Comparison of ENCODE assay signal across 9 cellular contexts in the genomic region with DNA sequence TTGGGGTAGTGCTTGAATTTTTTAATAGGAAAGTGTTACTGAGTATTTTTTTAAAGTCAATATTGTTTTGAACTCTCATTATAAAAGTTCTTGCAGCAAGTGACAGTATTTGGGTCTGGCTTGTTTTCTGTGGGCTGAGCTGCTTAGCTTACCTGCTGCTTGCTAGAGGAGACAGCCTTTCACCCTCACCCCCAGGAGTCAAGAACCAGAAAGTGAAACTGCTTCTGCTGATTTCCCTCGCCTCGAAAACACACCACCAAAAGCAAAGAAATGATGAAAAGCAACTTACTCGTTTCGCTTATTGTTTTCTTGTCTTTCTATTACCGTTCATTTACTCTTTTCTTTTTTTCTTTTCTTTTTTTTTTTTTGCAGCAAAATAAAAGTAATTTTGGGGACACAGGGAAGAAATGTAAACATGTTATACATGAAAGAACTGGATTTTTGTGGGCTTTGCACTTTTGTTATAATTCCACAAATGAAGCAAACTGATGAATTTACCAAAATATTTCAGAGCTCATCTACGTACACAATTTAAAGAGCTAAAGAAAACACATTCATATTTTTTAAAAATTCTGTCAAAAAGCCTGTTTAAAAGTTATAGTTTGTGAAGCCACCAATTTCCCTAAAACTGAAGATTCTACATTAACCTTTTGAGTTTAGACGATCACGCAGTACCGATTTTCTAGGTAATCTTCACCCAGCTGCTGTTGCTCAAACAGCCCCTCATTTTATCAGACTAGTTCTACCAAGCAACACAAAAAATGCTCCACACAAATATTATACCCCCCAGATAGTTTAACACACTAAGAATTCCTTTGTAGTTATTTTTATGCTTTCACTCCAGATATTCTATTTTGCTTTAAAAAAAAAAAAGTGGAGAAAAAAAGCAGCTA. TPM values are rescaled to one million over a fixed set of nuclear protein-coding genes. Genes with fewer than 3 reads are reported as not detected.
DNase-seq lines count a peak whose midpoint lies in the region; ATAC-seq and TF ChIP-seq lines count a peak whose summit lies in the region.
"Had no signal": no experiment of that assay in that cellular context is flagged by ENCODE, and none has a peak within 500 bp of the region (broad histone marks: within the 10 kb centered on the region; RNA-seq: fewer than 3 reads in every experiment).

No MANE protein-coding gene starts in this region.

- H3K27ac ChIP-seq in esophagus squamous epithelium: peak overlapping the region in 1 of 4 donors; percentile 0

- TF ChIP-seq CTCF in GM13977 (IDR thresholded peaks at IDR 0.05; ENCODE audit: extremely low read depth, insufficient read depth, missing control alignments): no peak
- TF ChIP-seq CTCF in esophagus squamous epithelium (IDR thresholded peaks at IDR 0.05): no peak

- no peaks in the 10 kb centered on the region for H3K36me3 Mint-ChIP-seq in naive B cell

- peaks cover 4 to 26% (median 10%) of the 10 kb centered on the region in 3 donors for H3K4me1 ChIP-seq in esophagus squamous epithelium

- no peak for TF ChIP-seq POLR2A in esophagus squamous epithelium (IDR thresholded peaks at IDR 0.05)

- no peaks in the 10 kb centered on the region for H3K9me3 ChIP-seq in esophagus squamous epithelium

- peaks cover 48 to 79% (median 52%) of the 10 kb centered on the region in 3 donors for H3K4me1 Mint-ChIP-seq in naive B cell

- intact Hi-C loops in sciatic nerve (cut with DNase I): no loop called here
- intact Hi-C loops in esophagus squamous epithelium (cut with DNase I): no loop called here

- peak; percentile 64 for DNase-seq in GM13977 (ENCODE audit: low spot score)
- peak; percentile 31 for DNase-seq in activated T-cell treated with anti-CD3 and anti-CD28 coated beads for 1 hour (ENCODE audit: low read depth)
- peak; percentile 53 for DNase-seq in naive B cell
- DNase-seq in sciatic nerve (ENCODE audit: low spot score): no peak
- no peak for DNase-seq in esophagus squamous epithelium (lab: John Stamatoyannopoulos, UW)
- no peak for DNase-seq in DMS 273 treated with DMSO at 0.1 percent for 48 hours (lab: John Stamatoyannopoulos, UW)

- in situ Hi-C loops in GM13977 (cut with MboI; ENCODE audit: low pct_unique_long_range_greater_than_20kb, low sequenced_read_pairs, unreplicated experiment): no loop called here

- H3K27ac Mint-ChIP-seq in naive B cell: peak overlapping the region; percentile 95 to 100 (median 98)

- H3K4me3 ChIP-seq in esophagus squamous epithelium: peak overlapping the region in 1 of 4 donors; percentile 4

- no peaks in the 10 kb centered on the region for H3K27me3 Mint-ChIP-seq in naive B cell

- H3K4me3 Mint-ChIP-seq in naive B cell: peak overlapping the region; percentile 87 to 99 (median 96)

- ATAC-seq in HG03135 (IDR thresholded peaks at IDR 0.05; ENCODE audit: unreplicated experiment) (peak; percentile 50), naive B cell (ENCODE audit: low read depth in 2 of 2) (no peak), sciatic nerve (no peak), GM21825 (IDR thresholded peaks at IDR 0.05; ENCODE audit: unreplicated experiment) (no peak)

- H3K27me3 ChIP-seq in esophagus squamous epithelium: peaks cover 0 to 40% (median 2%) of the 10 kb centered on the region in 4 donors

- H3K36me3 ChIP-seq in esophagus squamous epithelium: no peaks in the 10 kb centered on the region

- H3K9me3 Mint-ChIP-seq in naive B cell: peaks cover 0 to 2% (median 0%) of the 10 kb centered on the region in 7 donors

- WGBS in esophagus squamous epithelium, 2 donors: 51 to 54% methylated on average over 9 of the region's 9 CpGs

RNA-seq across cellular contexts. Expression of gene SCML4, which starts 1.7 kb away (rescaled TPM):
- polyA plus RNA-seq in naive B cell (ENCODE audit: low read depth in 6 of 6): 10 to 100 TPM; 16.9 to 25.7 (median 18.3) TPM
- total RNA-seq in sciatic nerve: 0.80 TPM
- total RNA-seq in esophagus squamous epithelium: 1 to 10 TPM in 2 of 4 donors, under 1 TPM in 1, not detected in 1; 0.44 to 5.7 (median 2.9) TPM
- total RNA-seq: dermis microvascular lymphatic vessel endothelial cell had no signal

Comparison
In these comparisons a context has a peak if more than half of its experiments do, and no peak if none do; other contexts are left out.
1. DNase-seq: peak in GM13977 (single experiment), activated T-cell treated with anti-CD3 and anti-CD28 coated beads for 1 hour (single experiment) and naive B cell (single experiment); none in sciatic nerve (single experiment), esophagus squamous epithelium (single experiment) and DMS 273 treated with DMSO at 0.1 percent for 48 hours (single experiment).